In genomic region chr2:207014424-207014823, GRCh38 we compare ENCODE assay signal across 34 cellular contexts.
"Had no signal": no experiment of that assay in that cellular context is flagged by ENCODE, and none has a peak within 500 bp of the region (broad histone marks: within the 10 kb centered on the region; RNA-seq: fewer than 3 reads in every experiment).

No MANE protein-coding gene starts in this region.

- DNase-seq: activated B cell treated with CpG ODN at 0.5 μM for 24 hours; activated CD4-positive, alpha-beta memory T cell treated with anti-CD3 and anti-CD28 coated beads, Interleukin-2, amount 10 ng/mL, durations not matched to agents 7 days and 5 days; activated CD4-positive, alpha-beta T cell treated with anti-CD3 and anti-CD28 coated beads for 4 hours; activated CD4-positive, CD25-positive, alpha-beta regulatory T cell treated with anti-CD3 and anti-CD28 coated beads, Interleukin-2, amount 50 U/mL, for 72 hours; activated CD8-positive, alpha-beta memory T cell treated with anti-CD3 and anti-CD28 coated beads for 24 hours; activated CD8-positive, alpha-beta memory T cell treated with anti-CD3 and anti-CD28 coated beads, Interleukin-2, amount 10 ng/mL, durations not matched to agents 7 days and 5 days; activated CD8-positive, alpha-beta memory T cell treated with anti-CD3 and anti-CD28 coated beads, Interleukin-2, amount 50 U/mL, for 48 hours; activated effector memory CD4-positive, alpha-beta T cell treated with Interleukin-2 at 50 U/mL for 16 hours; activated naive CD4-positive, alpha-beta T cell treated with anti-CD3 and anti-CD28 coated beads, Interleukin-2, amount 10 ng/mL, durations not matched to agents 7 days and 5 days; activated naive CD8-positive, alpha-beta T cell treated with anti-CD3 and anti-CD28 coated beads, Interleukin-2, amount 50 U/mL, for 24 hours; activated T-cell treated with anti-CD3 and anti-CD28 coated beads, Interleukin-2, amount 50 U/mL, for 48 hours; anterior cingulate cortex; Karpas-422; KBM-7; MG63; NCI-H1048; NCI-H1105 treated with DMSO at 0.1 percent for 48 hours; NCI-H1436; NCI-H1694; NCI-H1930; NCI-H2081 treated with DMSO at 0.1 percent for 48 hours; NCI-H345; NCI-H524 treated with DMSO at 0.1 percent for 48 hours; NK-92 treated with Interleukin-12 subunit alpha and Interleukin-12 subunit beta, amount 100 ng/mL, for 24 hours; PC-3; Peyer's patch; Right ventricle myocardium superior; RPMI8226; SW 1271; T-helper 1 cell; T-helper 2 cell; T-helper 9 cell had no signal

- H3K27me3 ChIP-seq: cardiac muscle cell, MG63, Peyer's patch had no signal

- H3K36me3 ChIP-seq: cardiac muscle cell, MG63, Peyer's patch had no signal

- ATAC-seq: activated CD8-positive, alpha-beta memory T cell treated with anti-CD3 and anti-CD28 coated beads, Interleukin-2, amount 10 ng/mL, durations not matched to agents 7 days and 5 days; activated naive CD8-positive, alpha-beta T cell treated with anti-CD3 and anti-CD28 coated beads, Interleukin-2, amount 50 U/mL, for 24 hours; PC-3 had no signal

- H3K4me1 ChIP-seq: Peyer's patch had no signal

- H3K4me3 ChIP-seq: cardiac muscle cell, MG63, Peyer's patch had no signal

- H3K9me3 ChIP-seq: Peyer's patch had no signal

- H3K27ac ChIP-seq: cardiac muscle cell, Peyer's patch, VCaP had no signal
